21 cellular contexts compared by ENCODE assay signal in genomic region chr22:23361676-23362075, GRCh38.
DNase-seq lines count a peak whose midpoint lies in the region; ATAC-seq, FAIRE-seq and TF ChIP-seq lines count a peak whose summit lies in the region.
"Had no signal": no experiment of that assay in that cellular context is flagged by ENCODE, and none has a peak within 500 bp of the region (broad histone marks: within the 10 kb centered on the region; RNA-seq: fewer than 3 reads in every experiment).

No MANE protein-coding gene starts in this region.

- no peak for ATAC-seq in activated CD8-positive, alpha-beta memory T cell treated with anti-CD3 and anti-CD28 coated beads, Interleukin-2, amount 10 ng/mL, durations not matched to agents 7 days and 5 days
- ATAC-seq in left lobe of liver (no peak), GM19455 (IDR thresholded peaks at IDR 0.05; ENCODE audit: unreplicated experiment) (no peak), GM19452 (IDR thresholded peaks at IDR 0.05; ENCODE audit: unreplicated experiment) (no peak)
- ATAC-seq: A549; CD8-positive, alpha-beta T cell had no signal

- H3K4me3 Mint-ChIP-seq in activated CD8-positive, alpha-beta memory T cell treated with anti-CD3 and anti-CD28 coated beads, Interleukin-2, amount 10 ng/mL, durations not matched to agents 7 days and 5 days = no peak overlapping the region
- no peak overlapping the region for H3K4me3 Mint-ChIP-seq in neural crest cell
- H3K4me3 Mint-ChIP-seq: B cell; CD4-positive, alpha-beta T cell; CD8-positive, alpha-beta T cell had no signal

- peak; percentile 30 for FAIRE-seq in urothelium cell line (lab: Jason Lieb, UNC)
- FAIRE-seq: A549, D721Med, G401.6, GM12891, GM19239 had no signal

- H3K36me3 Mint-ChIP-seq in activated CD8-positive, alpha-beta memory T cell treated with anti-CD3 and anti-CD28 coated beads, Interleukin-2, amount 10 ng/mL, durations not matched to agents 7 days and 5 days = no peaks in the 10 kb centered on the region
- no peaks in the 10 kb centered on the region for H3K36me3 Mint-ChIP-seq in neural crest cell (ENCODE audit: low read depth)
- H3K36me3 Mint-ChIP-seq: CD8-positive, alpha-beta T cell had no signal

- H3K4me1 Mint-ChIP-seq in activated CD8-positive, alpha-beta memory T cell treated with anti-CD3 and anti-CD28 coated beads, Interleukin-2, amount 10 ng/mL, durations not matched to agents 7 days and 5 days = peaks cover 11% of the 10 kb centered on the region
- H3K4me1 Mint-ChIP-seq in neural crest cell = peaks cover 6% of the 10 kb centered on the region
- H3K4me1 Mint-ChIP-seq: B cell had no signal

- no peak overlapping the region for H3K27ac Mint-ChIP-seq in activated CD8-positive, alpha-beta memory T cell treated with anti-CD3 and anti-CD28 coated beads, Interleukin-2, amount 10 ng/mL, durations not matched to agents 7 days and 5 days
- H3K27ac Mint-ChIP-seq in neural crest cell (ENCODE audit: unreplicated experiment) = peak overlapping the region; percentile 63
- H3K27ac Mint-ChIP-seq: B cell; CD4-positive, alpha-beta T cell; CD8-positive, alpha-beta T cell had no signal

- no peak for TF ChIP-seq CTCF in neural crest cell (conservative IDR thresholded peaks at IDR 0.05)

- CTCF ChIA-PET in activated CD8-positive, alpha-beta memory T cell treated with anti-CD3 and anti-CD28 coated beads, Interleukin-2, amount 10 ng/mL, durations not matched to agents 7 days and 5 days (lab: Charles Lee) = no interaction called here

- H3K27me3 Mint-ChIP-seq in activated CD8-positive, alpha-beta memory T cell treated with anti-CD3 and anti-CD28 coated beads, Interleukin-2, amount 10 ng/mL, durations not matched to agents 7 days and 5 days = peaks cover 38% of the 10 kb centered on the region
- peaks cover 54% of the 10 kb centered on the region for H3K27me3 Mint-ChIP-seq in neural crest cell (ENCODE audit: low read depth)

- DNase-seq in activated CD8-positive, alpha-beta memory T cell treated with anti-CD3 and anti-CD28 coated beads for 24 hours = peak; percentile 15
- DNase-seq in activated CD8-positive, alpha-beta memory T cell treated with anti-CD3 and anti-CD28 coated beads, Interleukin-2, amount 10 ng/mL, durations not matched to agents 7 days and 5 days = no peak
- DNase-seq in left lobe of liver (ENCODE audit: low spot score) (peak; percentile 10), neural crest cell (ENCODE audit: low read depth, low spot score) (no peak), urothelium cell line (ENCODE audit: low spot score) (no peak), iPS-NIHi11 (ENCODE audit: low spot score) (no peak)
- DNase-seq: AML-193; Caco-2; Calu3; CD4-positive, alpha-beta T cell; CD8-positive, alpha-beta T cell; DMS79 treated with DMSO at 0.1 percent for 48 hours; GF-D8 had no signal

- H3K9me3 Mint-ChIP-seq in activated CD8-positive, alpha-beta memory T cell treated with anti-CD3 and anti-CD28 coated beads, Interleukin-2, amount 10 ng/mL, durations not matched to agents 7 days and 5 days (ENCODE audit: low read depth) = no peaks in the 10 kb centered on the region
- no peaks in the 10 kb centered on the region for H3K9me3 Mint-ChIP-seq in neural crest cell
- H3K9me3 Mint-ChIP-seq: CD4-positive, alpha-beta T cell; CD8-positive, alpha-beta T cell had no signal

Comparison
In these comparisons a context has a peak if more than half of its experiments do, and no peak if none do; other contexts are left out.
1. DNase-seq: peak in activated CD8-positive, alpha-beta memory T cell treated with anti-CD3 and anti-CD28 coated beads for 24 hours (single experiment) and left lobe of liver (single experiment); none in activated CD8-positive, alpha-beta memory T cell treated with anti-CD3 and anti-CD28 coated beads, Interleukin-2, amount 10 ng/mL, durations not matched to agents 7 days and 5 days (single experiment), neural crest cell (single experiment), urothelium cell line (single experiment) and iPS-NIHi11 (single experiment).